22 cellular contexts compared by ENCODE assay signal in genomic region chr10:120727001-120727400, GRCh38.
"Had no signal": no experiment of that assay in that cellular context is flagged by ENCODE, and none has a peak within 500 bp of the region (broad histone marks: within the 10 kb centered on the region; RNA-seq: fewer than 3 reads in every experiment).

No MANE protein-coding gene starts in this region.

- H3K4me1 Mint-ChIP-seq: endodermal cell, memory B cell, mesothelial cell of epicardium, natural killer cell, neural crest cell had no signal

- H3K4me1 ChIP-seq: gastroesophageal sphincter, left ventricle myocardium inferior, lower lobe of right lung had no signal

- H3K4me3 Mint-ChIP-seq: endodermal cell, memory B cell, mesothelial cell of epicardium, natural killer cell, neural crest cell had no signal

- H3K36me3 ChIP-seq: gastroesophageal sphincter, left ventricle myocardium inferior, lower lobe of right lung, ovary, stomach had no signal

- H3K4me3 ChIP-seq: coronary artery, gastroesophageal sphincter, left ventricle myocardium inferior, lower lobe of right lung, ovary, stomach had no signal

- H3K27ac ChIP-seq: coronary artery, gastroesophageal sphincter, left ventricle myocardium inferior, lower lobe of right lung, ovary, stomach had no signal

- H3K27me3 ChIP-seq: gastroesophageal sphincter, ovary, stomach had no signal

- ATAC-seq: esophagus mucosa, gastroesophageal sphincter, lower lobe of right lung, natural killer cell, right cardiac atrium had no signal

- H3K9me3 Mint-ChIP-seq: endodermal cell, memory B cell, mesothelial cell of epicardium, natural killer cell, neural crest cell had no signal

- H3K9me3 ChIP-seq: gastroesophageal sphincter, left ventricle myocardium inferior, lower lobe of right lung, ovary, stomach had no signal

- H3K36me3 Mint-ChIP-seq: memory B cell, mesothelial cell of epicardium, natural killer cell had no signal

- H3K27me3 Mint-ChIP-seq: memory B cell had no signal

- FAIRE-seq: keratinocyte, urothelium cell line had no signal

- DNase-seq: effector CD4-positive, alpha-beta T cell; endodermal cell; foreskin fibroblast; glutamatergic neuron; left ventricle myocardium inferior; lower lobe of right lung; natural killer cell; ovary; right cardiac atrium; small intestine; stimulated activated CD4-positive, alpha-beta T cell treated with anti-CD3 and anti-CD28 coated beads, Interleukin-12 subunit alpha, Interleukin-12 subunit beta, amount 100 ng/mL, for 4 hours; stimulated activated naive CD4-positive, alpha-beta T cell; stomach; trophoblast cell had no signal

- H3K27ac Mint-ChIP-seq: endodermal cell, memory B cell, mesothelial cell of epicardium, natural killer cell had no signal
